In genomic region chr1:160626560-160627342, GRCh38 we compare ENCODE assay signal across 11 cellular contexts. TPM values are rescaled to one million over a fixed set of nuclear protein-coding genes. Genes with fewer than 3 reads are reported as not detected.
A peak's percentile ranks its signal among the peaks of the same experiment; 100 is the strongest.
DNase-seq lines count a peak whose midpoint lies in the region; ATAC-seq lines count a peak whose summit lies in the region.
"Had no signal": no experiment of that assay in that cellular context is flagged by ENCODE, and none has a peak within 500 bp of the region (broad histone marks: within the 10 kb centered on the region; RNA-seq: fewer than 3 reads in every experiment).

No MANE protein-coding gene starts in this region.

- POLR2A ChIA-PET in naive thymus-derived CD8-positive, alpha-beta T cell (lab: Charles Lee): interaction anchor here (1.1 to 5.9 kb wide), 4 partner anchors 8 to 86 kb away, joined by 3 to 39 read pairs (median 6); partner anchors contain the start of gene SLAMF1

- H3K4me1 Mint-ChIP-seq in T-helper 1 cell treated with Interleukin-12 subunit alpha and Interleukin-12 subunit beta and Interleukin-4 antibody, amounts not matched to agents 30 μg/mL and 1 μg/mL, for 36 hours (ENCODE audit: low read depth): peaks cover 94% of the 10 kb centered on the region
- peaks cover 57 to 100% (median 95%) of the 10 kb centered on the region in 4 donors for H3K4me1 Mint-ChIP-seq in naive thymus-derived CD8-positive, alpha-beta T cell

- no peak for DNase-seq in activated CD4-positive, CD25-positive, alpha-beta regulatory T cell (lab: John Stamatoyannopoulos, UW)
- DNase-seq in naive thymus-derived CD8-positive, alpha-beta T cell: no peak
- no peak for DNase-seq in activated gamma-delta T cell treated with Interleukin-2 at 50 U/mL for 16 hours
- DNase-seq in NCI-H345 (lab: John Stamatoyannopoulos, UW): no peak
- no peak for DNase-seq in inferior parietal cortex (ENCODE audit: extremely low spot score)
- DNase-seq: NCI-H1436, pancreas had no signal

- no peaks in the 10 kb centered on the region for H3K27me3 Mint-ChIP-seq in T-helper 1 cell treated with Interleukin-12 subunit alpha and Interleukin-12 subunit beta and Interleukin-4 antibody, amounts not matched to agents 30 μg/mL and 1 μg/mL, for 36 hours (ENCODE audit: low read depth)
- no peaks in the 10 kb centered on the region for H3K27me3 Mint-ChIP-seq in naive thymus-derived CD8-positive, alpha-beta T cell

- H3K9me3 Mint-ChIP-seq in T-helper 1 cell treated with Interleukin-12 subunit alpha and Interleukin-12 subunit beta and Interleukin-4 antibody, amounts not matched to agents 30 μg/mL and 1 μg/mL, for 36 hours: no peaks in the 10 kb centered on the region
- peaks cover 0 to 28% (median 0%) of the 10 kb centered on the region in 9 donors for H3K9me3 Mint-ChIP-seq in naive thymus-derived CD8-positive, alpha-beta T cell

- H3K36me3 Mint-ChIP-seq in T-helper 1 cell treated with Interleukin-12 subunit alpha and Interleukin-12 subunit beta and Interleukin-4 antibody, amounts not matched to agents 30 μg/mL and 1 μg/mL, for 36 hours (ENCODE audit: low read depth): peaks cover 85% of the 10 kb centered on the region
- peaks cover 0 to 8% (median 7%) of the 10 kb centered on the region in 3 donors for H3K36me3 Mint-ChIP-seq in naive thymus-derived CD8-positive, alpha-beta T cell

- peak; percentile 42 to 43 for ATAC-seq in activated CD4-positive, CD25-positive, alpha-beta regulatory T cell treated with anti-CD3 and anti-CD28 coated beads, Interleukin-2, amount 50 U/mL, for 24 hours
- peak; percentile 21 for ATAC-seq in HG02798 (IDR thresholded peaks at IDR 0.05; ENCODE audit: poor library complexity, unreplicated experiment)
- ATAC-seq in naive thymus-derived CD8-positive, alpha-beta T cell: no peak
- ATAC-seq: pancreas had no signal

- peak overlapping the region; percentile 99 for H3K27ac Mint-ChIP-seq in T-helper 1 cell treated with Interleukin-12 subunit alpha and Interleukin-12 subunit beta and Interleukin-4 antibody, amounts not matched to agents 30 μg/mL and 1 μg/mL, for 36 hours
- H3K27ac Mint-ChIP-seq in naive thymus-derived CD8-positive, alpha-beta T cell: peak overlapping the region; percentile 31 to 100 (median 90)

- peak overlapping the region; percentile 87 for H3K4me3 Mint-ChIP-seq in T-helper 1 cell treated with Interleukin-12 subunit alpha and Interleukin-12 subunit beta and Interleukin-4 antibody, amounts not matched to agents 30 μg/mL and 1 μg/mL, for 36 hours
- H3K4me3 Mint-ChIP-seq in naive thymus-derived CD8-positive, alpha-beta T cell: peak overlapping the region in 8 of 10 donors; percentile 28 to 82 (median 62)

RNA-seq across cellular contexts. Expression of gene SLAMF1, which starts 20.1 kb away (rescaled TPM):
- 10 to 100 TPM in 1 of 2 experiments, 1 to 10 TPM in 1; 9.8 to 11.1 TPM for total RNA-seq in naive thymus-derived CD8-positive, alpha-beta T cell
- polyA plus RNA-seq in naive thymus-derived CD8-positive, alpha-beta T cell: 1 to 10 TPM; 1.7 to 3.9 (median 3.7) TPM
- total RNA-seq: G401 had no signal

RNA-seq across cellular contexts. Expression of gene CD84, which starts 47.5 kb away (rescaled TPM):
- total RNA-seq in naive thymus-derived CD8-positive, alpha-beta T cell: 10 to 100 TPM; 81.5 to 83.4 TPM
- polyA plus RNA-seq in naive thymus-derived CD8-positive, alpha-beta T cell: 10 to 100 TPM; 17.5 to 19.0 (median 18.1) TPM
- total RNA-seq: G401 had no signal

Comparison
In these comparisons a context has a peak if more than half of its experiments do, and no peak if none do; other contexts are left out.
1. ATAC-seq: peak in activated CD4-positive, CD25-positive, alpha-beta regulatory T cell treated with anti-CD3 and anti-CD28 coated beads, Interleukin-2, amount 50 U/mL, for 24 hours (2 of 2) and HG02798 (single experiment); none in naive thymus-derived CD8-positive, alpha-beta T cell (0 of 2).